ENCODE assay signal across 29 cellular contexts in genomic region chr3:116441652-116442051, GRCh38. TPM values are rescaled to one million over a fixed set of nuclear protein-coding genes. Genes with fewer than 3 reads are reported as not detected.
"Had no signal": no experiment of that assay in that cellular context is flagged by ENCODE, and none has a peak within 500 bp of the region (broad histone marks: within the 10 kb centered on the region; RNA-seq: fewer than 3 reads in every experiment).

No MANE protein-coding gene starts in this region.

- FAIRE-seq: pancreas, TTC549, urothelium cell line had no signal

- H3K27ac Mint-ChIP-seq: activated B cell treated with CpG ODN at 0.5 μM for 24 hours; activated CD4-positive, alpha-beta memory T cell treated with anti-CD3 and anti-CD28 coated beads, Interleukin-2, amount 10 ng/mL, durations not matched to agents 7 days and 5 days; activated naive CD8-positive, alpha-beta T cell treated with anti-CD3 and anti-CD28 coated beads for 36 hours; activated T-helper 17 cell treated with anti-CD3 and anti-CD28 coated beads, Interleukin-2, amount 50 U/mL, for 72 hours; immature natural killer cell; naive thymus-derived CD8-positive, alpha-beta T cell; stimulated activated naive B cell treated with anti-CD40 and anti-IgM and Interleukin-4, amounts not matched to agents 10 μg/mL and 1 μg/mL and 100 μg/mL, for 72 hours; T-helper 2 cell treated with Interferon-gamma antibody and Interleukin-4, amounts not matched to agents 5 μg/mL and 100 μg/mL, for 36 hours had no signal

- H3K27ac ChIP-seq: brain microvascular endothelial cell, gastrocnemius medialis, heart right ventricle, left ventricle myocardium inferior, neutrophil, pancreas, spleen had no signal

- H3K9me3 Mint-ChIP-seq: activated CD4-positive, alpha-beta memory T cell treated with anti-CD3 and anti-CD28 coated beads, Interleukin-2, amount 10 ng/mL, durations not matched to agents 7 days and 5 days; activated naive CD8-positive, alpha-beta T cell treated with anti-CD3 and anti-CD28 coated beads for 36 hours; stimulated activated naive B cell treated with anti-CD40 and anti-IgM and Interleukin-4, amounts not matched to agents 10 μg/mL and 1 μg/mL and 100 μg/mL, for 72 hours; T-helper 2 cell treated with Interferon-gamma antibody and Interleukin-4, amounts not matched to agents 5 μg/mL and 100 μg/mL, for 36 hours had no signal

- H3K36me3 ChIP-seq: brain microvascular endothelial cell, gastrocnemius medialis, heart right ventricle, left ventricle myocardium inferior, neutrophil, pancreas, spleen had no signal

- H3K9me3 ChIP-seq: gastrocnemius medialis, heart right ventricle, left ventricle myocardium inferior, neutrophil, pancreas, spleen had no signal

- H3K36me3 Mint-ChIP-seq: activated naive CD8-positive, alpha-beta T cell treated with anti-CD3 and anti-CD28 coated beads for 36 hours; immature natural killer cell; stimulated activated naive B cell treated with anti-CD40 and anti-IgM and Interleukin-4, amounts not matched to agents 10 μg/mL and 1 μg/mL and 100 μg/mL, for 72 hours had no signal

- ATAC-seq: activated T-helper 17 cell treated with anti-CD3 and anti-CD28 coated beads, Interleukin-2, amount 50 U/mL, for 72 hours; esophagus mucosa; gastrocnemius medialis; heart right ventricle; naive thymus-derived CD8-positive, alpha-beta T cell; pancreas; sciatic nerve; stimulated activated naive B cell treated with anti-CD40 and anti-IgM and Interleukin-4, amounts not matched to agents 10 μg/mL and 1 μg/mL and 100 μg/mL, for 72 hours had no signal

- H3K27me3 ChIP-seq: brain microvascular endothelial cell had no signal

- H3K4me1 Mint-ChIP-seq: activated B cell treated with CpG ODN at 0.5 μM for 24 hours; activated CD4-positive, alpha-beta memory T cell treated with anti-CD3 and anti-CD28 coated beads, Interleukin-2, amount 10 ng/mL, durations not matched to agents 7 days and 5 days; activated naive CD8-positive, alpha-beta T cell treated with anti-CD3 and anti-CD28 coated beads for 36 hours; activated T-helper 17 cell treated with anti-CD3 and anti-CD28 coated beads, Interleukin-2, amount 50 U/mL, for 72 hours; central memory CD8-positive, alpha-beta T cell; immature natural killer cell; naive thymus-derived CD8-positive, alpha-beta T cell had no signal

- H3K4me1 ChIP-seq: gastrocnemius medialis, heart right ventricle, left ventricle myocardium inferior, pancreas, spleen had no signal

- H3K4me3 ChIP-seq: gastrocnemius medialis, heart right ventricle, left ventricle myocardium inferior, pancreas, spleen had no signal

- H3K27me3 Mint-ChIP-seq: central memory CD8-positive, alpha-beta T cell had no signal

- DNase-seq: activated B cell treated with CpG ODN at 0.5 μM for 24 hours; activated CD4-positive, alpha-beta memory T cell treated with anti-CD3 and anti-CD28 coated beads, Interleukin-2, amount 10 ng/mL, durations not matched to agents 7 days and 5 days; activated CD4-positive, alpha-beta T cell treated with anti-CD3 and anti-CD28 coated beads for 4 hours; activated naive CD4-positive, alpha-beta T cell; activated naive CD8-positive, alpha-beta T cell treated with anti-CD3 and anti-CD28 coated beads for 36 hours; activated T-cell treated with anti-CD3 and anti-CD28 coated beads, Interleukin-2, amount 50 U/mL, for 1 hour; amniotic stem cell; brain microvascular endothelial cell; cortex of kidney; effector CD8-positive, alpha-beta T cell; gastrocnemius medialis; heart right ventricle; immature natural killer cell; kidney glomerular epithelial cell; left ventricle myocardium inferior; mammary epithelial cell; naive thymus-derived CD8-positive, alpha-beta T cell; pancreas; spleen; stimulated activated CD4-positive, alpha-beta T cell treated with anti-CD3 and anti-CD28 coated beads, Interleukin-4, amount 100 ng/mL, for 4 hours; stimulated activated naive B cell treated with anti-CD40 and anti-IgM and Interleukin-4, amounts not matched to agents 10 μg/mL and 1 μg/mL and 100 μg/mL, for 72 hours had no signal

- H3K4me3 Mint-ChIP-seq: activated B cell treated with CpG ODN at 0.5 μM for 24 hours; activated CD4-positive, alpha-beta memory T cell treated with anti-CD3 and anti-CD28 coated beads, Interleukin-2, amount 10 ng/mL, durations not matched to agents 7 days and 5 days; activated naive CD8-positive, alpha-beta T cell treated with anti-CD3 and anti-CD28 coated beads for 36 hours; activated T-helper 17 cell treated with anti-CD3 and anti-CD28 coated beads, Interleukin-2, amount 50 U/mL, for 72 hours; central memory CD8-positive, alpha-beta T cell; immature natural killer cell; naive thymus-derived CD8-positive, alpha-beta T cell; stimulated activated naive B cell treated with anti-CD40 and anti-IgM and Interleukin-4, amounts not matched to agents 10 μg/mL and 1 μg/mL and 100 μg/mL, for 72 hours; T-helper 2 cell treated with Interferon-gamma antibody and Interleukin-4, amounts not matched to agents 5 μg/mL and 100 μg/mL, for 36 hours had no signal

RNA-seq across cellular contexts. Expression of gene LSAMP, which starts 3.6 kb away (rescaled TPM):
- total RNA-seq: activated CD4-positive, alpha-beta memory T cell treated with anti-CD3 and anti-CD28 coated beads, Interleukin-2, amount 10 ng/mL, durations not matched to agents 7 days and 5 days; activated naive CD8-positive, alpha-beta T cell treated with anti-CD3 and anti-CD28 coated beads for 36 hours; activated T-helper 17 cell treated with anti-CD3 and anti-CD28 coated beads, Interleukin-2, amount 50 U/mL, for 72 hours; mammary epithelial cell; naive thymus-derived CD8-positive, alpha-beta T cell had no signal
- polyA plus RNA-seq: immature natural killer cell; mammary epithelial cell; naive thymus-derived CD8-positive, alpha-beta T cell had no signal
